ENCODE assay signal across 17 cellular contexts in genomic region chr16:79229371-79229770, GRCh38.
DNase-seq lines count a peak whose midpoint lies in the region; ATAC-seq and TF ChIP-seq lines count a peak whose summit lies in the region.
"Had no signal": no experiment of that assay in that cellular context is flagged by ENCODE, and none has a peak within 500 bp of the region (broad histone marks: within the 10 kb centered on the region; RNA-seq: fewer than 3 reads in every experiment).

No MANE protein-coding gene starts in this region.

- H3K36me3 Mint-ChIP-seq in stimulated activated effector memory CD8-positive, alpha-beta T cell treated with anti-CD3 and anti-CD28 coated beads, Interleukin-12 subunit alpha, Interleukin-12 subunit beta, amount 100 ng/mL, for 72 hours = no peaks in the 10 kb centered on the region
- no peaks in the 10 kb centered on the region for H3K36me3 Mint-ChIP-seq in glutamatergic neuron (ENCODE audit: unreplicated experiment)
- H3K36me3 Mint-ChIP-seq: CD14-positive monocyte; CD8-positive, alpha-beta T cell had no signal

- 61 to 82% (median 80%) methylated on average over 20 of the region's 20 CpGs for WGBS in ovary, 3 donors

- H3K36me3 ChIP-seq in ovary = no peaks in the 10 kb centered on the region
- no peaks in the 10 kb centered on the region for H3K36me3 ChIP-seq in H7 (replicated peaks; ENCODE audit: control insufficient read depth, insufficient read depth, low read length)
- no peaks in the 10 kb centered on the region for H3K36me3 ChIP-seq in mucosa of descending colon (ENCODE audit: low read depth)

- no peak overlapping the region for H3K27ac ChIP-seq in ovary
- H3K27ac ChIP-seq: 22Rv1, GM23248 had no signal

- H3K4me3 ChIP-seq in ovary (peak overlapping the region; percentile 25), H7 (ENCODE audit: insufficient read depth, low read depth, low read length) (no peak overlapping the region), mucosa of descending colon (no peak overlapping the region)
- H3K4me3 ChIP-seq: GM23248 had no signal

- intact Hi-C loops in ovary (cut with DNase I) (no loop called here), mucosa of descending colon (cut with DNase I, micrococcal nuclease) (no loop called here)

- no peak for TF ChIP-seq POLR2A in ovary (IDR thresholded peaks at IDR 0.05)

- no peaks in the 10 kb centered on the region for H3K9me3 ChIP-seq in ovary
- no peaks in the 10 kb centered on the region for H3K9me3 ChIP-seq in mucosa of descending colon

- no peak overlapping the region for H3K4me3 Mint-ChIP-seq in stimulated activated effector memory CD8-positive, alpha-beta T cell treated with anti-CD3 and anti-CD28 coated beads, Interleukin-12 subunit alpha, Interleukin-12 subunit beta, amount 100 ng/mL, for 72 hours
- no peak overlapping the region for H3K4me3 Mint-ChIP-seq in glutamatergic neuron (ENCODE audit: unreplicated experiment)
- H3K4me3 Mint-ChIP-seq: CD14-positive monocyte; CD8-positive, alpha-beta T cell had no signal

- ATAC-seq in stimulated activated effector memory CD8-positive, alpha-beta T cell treated with anti-CD3 and anti-CD28 coated beads, Interleukin-12 subunit alpha, Interleukin-12 subunit beta, amount 100 ng/mL, for 72 hours = no peak
- ATAC-seq in mucosa of descending colon = no peak
- ATAC-seq: CD8-positive, alpha-beta T cell; HCT116 had no signal

- no peaks in the 10 kb centered on the region for H3K9me3 Mint-ChIP-seq in stimulated activated effector memory CD8-positive, alpha-beta T cell treated with anti-CD3 and anti-CD28 coated beads, Interleukin-12 subunit alpha, Interleukin-12 subunit beta, amount 100 ng/mL, for 72 hours
- no peaks in the 10 kb centered on the region for H3K9me3 Mint-ChIP-seq in glutamatergic neuron (ENCODE audit: unreplicated experiment)

- TF ChIP-seq CTCF in ovary (IDR thresholded peaks at IDR 0.05) (no peak), mucosa of descending colon (IDR thresholded peaks at IDR 0.05) (no peak), glutamatergic neuron (IDR thresholded peaks at IDR 0.05; ENCODE audit: partially characterized antibody, unreplicated experiment) (no peak)

- peak overlapping the region; percentile 39 for H3K27ac Mint-ChIP-seq in stimulated activated effector memory CD8-positive, alpha-beta T cell treated with anti-CD3 and anti-CD28 coated beads, Interleukin-12 subunit alpha, Interleukin-12 subunit beta, amount 100 ng/mL, for 72 hours
- H3K27ac Mint-ChIP-seq in glutamatergic neuron (ENCODE audit: unreplicated experiment) = no peak overlapping the region
- H3K27ac Mint-ChIP-seq: CD14-positive monocyte; CD8-positive, alpha-beta T cell had no signal

- TF ChIP-seq EP300 in ovary (IDR thresholded peaks at IDR 0.05) = no peak

- H3K27me3 Mint-ChIP-seq in glutamatergic neuron (ENCODE audit: unreplicated experiment) = no peaks in the 10 kb centered on the region

- no peaks in the 10 kb centered on the region for H3K4me1 Mint-ChIP-seq in stimulated activated effector memory CD8-positive, alpha-beta T cell treated with anti-CD3 and anti-CD28 coated beads, Interleukin-12 subunit alpha, Interleukin-12 subunit beta, amount 100 ng/mL, for 72 hours
- H3K4me1 Mint-ChIP-seq in glutamatergic neuron (ENCODE audit: low read depth, unreplicated experiment) = no peaks in the 10 kb centered on the region
- H3K4me1 Mint-ChIP-seq: CD14-positive monocyte had no signal

- DNase-seq in DMS153 (lab: John Stamatoyannopoulos, UW) = peak; percentile 16
- DNase-seq in DMS153 treated with DMSO at 0.1 percent for 48 hours (lab: John Stamatoyannopoulos, UW; ENCODE audit: unreplicated experiment) = no peak
- no peak for DNase-seq in ovary
- DNase-seq in stimulated activated effector memory CD8-positive, alpha-beta T cell treated with anti-CD3 and anti-CD28 coated beads, Interleukin-12 subunit alpha, Interleukin-12 subunit beta, amount 100 ng/mL, for 72 hours (ENCODE audit: low spot score in 2 of 2) = no peak
- DNase-seq in H7 = no peak
- no peak for DNase-seq in DMS53 treated with DMSO at 0.1 percent for 48 hours (lab: John Stamatoyannopoulos, UW; ENCODE audit: unreplicated experiment)
- DNase-seq in mucosa of descending colon = no peak
- DNase-seq in glutamatergic neuron = no peak
- DNase-seq: CD8-positive, alpha-beta T cell; COR-L47; DMS53; GM23248; IMR-90; KBM-7 had no signal

- no peaks in the 10 kb centered on the region for H3K4me1 ChIP-seq in ovary (ENCODE audit: insufficient read depth)
- no peaks in the 10 kb centered on the region for H3K4me1 ChIP-seq in mucosa of descending colon (ENCODE audit: low read depth)

- H3K27me3 ChIP-seq in ovary = no peaks in the 10 kb centered on the region
- no peaks in the 10 kb centered on the region for H3K27me3 ChIP-seq in H7 (ENCODE audit: control insufficient read depth, insufficient read depth, low read length)
